Comparison of ENCODE assay signal across 8 cellular contexts in genomic region chr2:108583903-108584520, GRCh38. TPM values are rescaled to one million over a fixed set of nuclear protein-coding genes. Genes with fewer than 3 reads are reported as not detected.
DNase-seq lines count a peak whose midpoint lies in the region; ATAC-seq, FAIRE-seq and TF ChIP-seq lines count a peak whose summit lies in the region.

No MANE protein-coding gene starts in this region.

- H3K4me1 Mint-ChIP-seq in CD4-positive, alpha-beta T cell (ENCODE audit: low read depth), result peaks cover 12% of the 10 kb centered on the region
- H3K4me1 Mint-ChIP-seq in effector memory CD8-positive, alpha-beta T cell (ENCODE audit: low read depth in 2 of 2), result peaks cover 21 to 25% of the 10 kb centered on the region in 2 donors
- H3K4me1 Mint-ChIP-seq in stimulated activated memory B cell treated with anti-CD40 and anti-IgM and Interleukin-4, amounts not matched to agents 10 μg/mL and 1 μg/mL and 100 μg/mL, for 72 hours, result peaks cover 53% of the 10 kb centered on the region

- H3K27ac Mint-ChIP-seq in CD4-positive, alpha-beta T cell, result no peak overlapping the region
- peak overlapping the region in 1 of 2 donors; percentile 71 for H3K27ac Mint-ChIP-seq in effector memory CD8-positive, alpha-beta T cell
- peak overlapping the region; percentile 94 for H3K27ac Mint-ChIP-seq in stimulated activated memory B cell treated with anti-CD40 and anti-IgM and Interleukin-4, amounts not matched to agents 10 μg/mL and 1 μg/mL and 100 μg/mL, for 72 hours

- POLR2A ChIA-PET in CD4-positive, alpha-beta T cell (lab: Charles Lee), result interaction anchor here (0.6 to 0.9 kb wide), 3 partner anchors 39 to 236 kb away, joined by 3 read pairs; no protein-coding TSS in a partner anchor

- DNase-seq in CD4-positive, alpha-beta T cell, result peak; percentile 5 to 43 (median 33)
- peak; percentile 41 for DNase-seq in GM19239 (ENCODE audit: insufficient read length, low spot score)
- DNase-seq in NCI-H510A (lab: John Stamatoyannopoulos, UW), result peak; percentile 48
- peak; percentile 51 for DNase-seq in activated CD4-positive, alpha-beta T cell treated with anti-CD3 and anti-CD28 coated beads, Interleukin-2, amount 50 U/mL, for 1 hour
- DNase-seq in effector memory CD8-positive, alpha-beta T cell, result peak; percentile 50 to 61 (median 56)
- DNase-seq in middle frontal gyrus (ENCODE audit: extremely low spot score, low spot score), result peak; percentile 66

- H3K36me3 Mint-ChIP-seq in CD4-positive, alpha-beta T cell (ENCODE audit: low read depth), result no peaks in the 10 kb centered on the region
- peaks cover 5% of the 10 kb centered on the region for H3K36me3 Mint-ChIP-seq in effector memory CD8-positive, alpha-beta T cell (ENCODE audit: insufficient read depth)
- no peaks in the 10 kb centered on the region for H3K36me3 Mint-ChIP-seq in stimulated activated memory B cell treated with anti-CD40 and anti-IgM and Interleukin-4, amounts not matched to agents 10 μg/mL and 1 μg/mL and 100 μg/mL, for 72 hours

- no peaks in the 10 kb centered on the region for H3K27me3 ChIP-seq in CD4-positive, alpha-beta T cell (ENCODE audit: control insufficient read depth, insufficient read depth, low read length)

- no peaks in the 10 kb centered on the region for H3K9me3 Mint-ChIP-seq in CD4-positive, alpha-beta T cell
- H3K9me3 Mint-ChIP-seq in effector memory CD8-positive, alpha-beta T cell, result no peaks in the 10 kb centered on the region
- H3K9me3 Mint-ChIP-seq in stimulated activated memory B cell treated with anti-CD40 and anti-IgM and Interleukin-4, amounts not matched to agents 10 μg/mL and 1 μg/mL and 100 μg/mL, for 72 hours, result no peaks in the 10 kb centered on the region

- no peaks in the 10 kb centered on the region for H3K27me3 Mint-ChIP-seq in CD4-positive, alpha-beta T cell
- no peaks in the 10 kb centered on the region for H3K27me3 Mint-ChIP-seq in effector memory CD8-positive, alpha-beta T cell
- no peaks in the 10 kb centered on the region for H3K27me3 Mint-ChIP-seq in stimulated activated memory B cell treated with anti-CD40 and anti-IgM and Interleukin-4, amounts not matched to agents 10 μg/mL and 1 μg/mL and 100 μg/mL, for 72 hours

- no peak overlapping the region for H3K27ac ChIP-seq in CD4-positive, alpha-beta T cell (ENCODE audit: low read depth, low read length)

- CTCF ChIA-PET in CD4-positive, alpha-beta T cell (lab: Charles Lee), result interaction anchor here (1.0 to 2.0 kb wide), 8 partner anchors 10 to 666 kb away, joined by 3 to 11 read pairs (median 4); no protein-coding TSS in a partner anchor

- peak; percentile 68 for TF ChIP-seq CTCF in CD4-positive, alpha-beta T cell (IDR thresholded peaks at IDR 0.05)

- peak; percentile 78 for FAIRE-seq in GM19239 (lab: Jason Lieb, UNC)

- peak; percentile 76 for ATAC-seq in CD4-positive, alpha-beta T cell (ENCODE audit: poor library complexity)
- ATAC-seq in HG03378 (IDR thresholded peaks at IDR 0.05; ENCODE audit: unreplicated experiment), result peak; percentile 81
- ATAC-seq in effector memory CD8-positive, alpha-beta T cell (replicated peaks), result peak; percentile 90
- ATAC-seq in stimulated activated memory B cell treated with anti-CD40 and anti-IgM and Interleukin-4, amounts not matched to agents 10 μg/mL and 1 μg/mL and 100 μg/mL, for 72 hours, result peak; percentile 88

- no peak overlapping the region for H3K4me3 Mint-ChIP-seq in CD4-positive, alpha-beta T cell
- no peak overlapping the region for H3K4me3 Mint-ChIP-seq in effector memory CD8-positive, alpha-beta T cell
- H3K4me3 Mint-ChIP-seq in stimulated activated memory B cell treated with anti-CD40 and anti-IgM and Interleukin-4, amounts not matched to agents 10 μg/mL and 1 μg/mL and 100 μg/mL, for 72 hours, result no peak overlapping the region

- H3K9me3 ChIP-seq in CD4-positive, alpha-beta T cell (ENCODE audit: control insufficient read depth, low read length), result no peaks in the 10 kb centered on the region

- intact Hi-C loops in CD4-positive, alpha-beta T cell (cut with DNase I, micrococcal nuclease), result loop anchor here (1.0 to 10.0 kb wide), 7 partner anchors 49 to 1012 kb away; partner anchors contain the start of gene LIMS1 (in 1 of the 2)

RNA-seq across cellular contexts. Expression of gene LIMS1, which starts 49.7 kb away (rescaled TPM):
- 10 to 100 TPM; 18.5 to 21.3 TPM for total RNA-seq in CD4-positive, alpha-beta T cell
